ENCODE assay signal across 20 cellular contexts in the genomic region with DNA sequence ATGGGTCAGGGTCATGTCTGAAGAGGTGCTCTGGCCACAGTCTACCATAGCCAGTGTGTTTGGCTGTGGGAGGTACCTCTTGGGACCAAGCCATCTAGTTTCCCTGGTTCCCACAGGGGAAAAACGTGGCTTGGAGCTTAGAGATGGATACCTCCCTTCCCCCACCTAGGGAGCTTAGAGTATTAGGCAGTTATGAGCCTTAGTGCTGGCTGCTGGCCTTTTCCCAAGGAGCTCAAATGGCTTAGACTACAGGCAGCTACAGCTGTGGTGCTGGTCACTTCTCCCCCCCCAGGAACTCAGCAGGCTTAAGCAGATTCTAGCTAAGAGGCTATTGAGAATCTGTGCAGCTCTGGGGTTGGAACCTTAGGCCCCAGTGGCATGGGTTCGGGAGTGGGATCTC.
"Had no signal": no experiment of that assay in that cellular context is flagged by ENCODE, and none has a peak within 500 bp of the region (broad histone marks: within the 10 kb centered on the region; RNA-seq: fewer than 3 reads in every experiment).

No MANE protein-coding gene starts in this region.

- ATAC-seq: HepG2 had no signal

- H3K9me3 ChIP-seq: MG63, SK-N-SH had no signal

- H3K9ac ChIP-seq: SK-N-SH had no signal

- H3K4me3 ChIP-seq: MG63 had no signal

- H3K4me2 ChIP-seq: SK-N-SH had no signal

- DNase-seq: IMR-90, Karpas-422, KG1, MG63, NCI-H1092, NCI-H1436, NCI-H187, NCI-H2029, NCI-H2081 treated with DMSO at 0.1 percent for 48 hours, NCI-H2171, NCI-H226, NCI-H446, NCI-H510A treated with DMSO at 0.1 percent for 48 hours, NCI-H526, Right ventricle myocardium superior, RPMI8226, SIG-M5, SK-N-SH, SW 1271 had no signal

- H3K36me3 ChIP-seq: MG63 had no signal

- H3K27me3 ChIP-seq: MG63 had no signal
